ENCODE assay signal across 1 cellular context in genomic region chr10:83108565-83109333, GRCh38.
TF ChIP-seq lines count a peak whose summit lies in the region.

No MANE protein-coding gene starts in this region.

TF ChIP-seq in H1, 55 proteins besides CTCF, POLR2A, EP300 and RAD21 (continued from another document):
- no peak for TF ChIP-seq ZNF274 (IDR thresholded peaks at IDR 0.05; ENCODE audit: borderline replicate concordance, extremely low read depth, low read length)
- TF ChIP-seq CHD2 (IDR thresholded peaks at IDR 0.05; ENCODE audit: low read length) = no peak
- no peak for TF ChIP-seq NANOG (IDR thresholded peaks at IDR 0.05; ENCODE audit: insufficient read depth, low read depth, low read length, poor library complexity, severe bottlenecking)
